In genomic region chr21:15209224-15209623, GRCh38 we compare ENCODE assay signal across 27 cellular contexts.
A peak's percentile ranks its signal among the peaks of the same experiment; 100 is the strongest.
DNase-seq lines count a peak whose midpoint lies in the region; ATAC-seq, FAIRE-seq and TF ChIP-seq lines count a peak whose summit lies in the region.
"Had no signal": no experiment of that assay in that cellular context is flagged by ENCODE, and none has a peak within 500 bp of the region (broad histone marks: within the 10 kb centered on the region; RNA-seq: fewer than 3 reads in every experiment).

No MANE protein-coding gene starts in this region.

- no peak overlapping the region for H3K4me3 ChIP-seq in A549
- H3K4me3 ChIP-seq: HAP-1, SJSA1 had no signal

- FAIRE-seq in A549 (lab: Jason Lieb, UNC) = no peak
- FAIRE-seq: GM18507 had no signal

- no peaks in the 10 kb centered on the region for H3K9me3 ChIP-seq in A549
- H3K9me3 ChIP-seq: HAP-1, SJSA1 had no signal

- TF ChIP-seq CTCF in A549 (IDR thresholded peaks at IDR 0.05) (no peak), neural crest cell (conservative IDR thresholded peaks at IDR 0.05) (no peak)

- H3K27ac ChIP-seq in A549 = peak overlapping the region; percentile 80 to 82
- H3K27ac ChIP-seq: C4-2B, SJSA1 had no signal

- CTCF ChIA-PET in A549 (lab: Yijun Ruan, JAX) = interaction anchor here (0.7 to 1.3 kb wide), 2 partner anchors 22 to 25 kb away, joined by 3 read pairs; no protein-coding TSS in a partner anchor

- H3K4me2 ChIP-seq in A549 = peak overlapping the region; percentile 71

- H3K9me3 Mint-ChIP-seq in neural crest cell = peaks cover 6% of the 10 kb centered on the region
- H3K9me3 Mint-ChIP-seq: T-cell had no signal

- H3K4me3 Mint-ChIP-seq in neural crest cell = no peak overlapping the region
- H3K4me3 Mint-ChIP-seq: HFFc6, IgD-negative memory B cell, T-cell had no signal

- H3K27ac Mint-ChIP-seq in neural crest cell (ENCODE audit: unreplicated experiment) = peak overlapping the region; percentile 63
- H3K27ac Mint-ChIP-seq: HFFc6, IgD-negative memory B cell had no signal

- TF ChIP-seq EP300 in A549 (IDR thresholded peaks at IDR 0.05) = no peak

- H3K4me1 Mint-ChIP-seq in neural crest cell = peaks cover 63% of the 10 kb centered on the region

- no peak for TF ChIP-seq RAD21 in A549 (conservative IDR thresholded peaks at IDR 0.05 in 1 of 2, IDR thresholded peaks at IDR 0.05 in 1 of 2)

- H3K36me3 Mint-ChIP-seq in neural crest cell (ENCODE audit: low read depth) = no peaks in the 10 kb centered on the region
- H3K36me3 Mint-ChIP-seq: CD8-positive, alpha-beta memory T cell; IgD-negative memory B cell; T-cell had no signal

- in situ Hi-C loops in Caki2 (cut with HindIII; ENCODE audit: low pct_unique_long_range_greater_than_20kb, low sequenced_read_pairs) (no loop called here), SK-MEL-5 (cut with HindIII; ENCODE audit: low pct_unique_long_range_greater_than_20kb, low sequenced_read_pairs) (no loop called here)

- peaks cover 43% of the 10 kb centered on the region for H3K4me1 ChIP-seq in A549
- H3K4me1 ChIP-seq: HAP-1, SJSA1 had no signal

- no peaks in the 10 kb centered on the region for H3K27me3 Mint-ChIP-seq in neural crest cell (ENCODE audit: low read depth)

- TF ChIP-seq POLR2A in A549 (IDR thresholded peaks at IDR 0.05; ENCODE audit: low read length) = no peak

- ATAC-seq in A549 = no peak
- no peak for ATAC-seq in GM18520 (IDR thresholded peaks at IDR 0.05; ENCODE audit: unreplicated experiment)
- no peak for ATAC-seq in GM21576 (IDR thresholded peaks at IDR 0.05; ENCODE audit: unreplicated experiment)
- no peak for ATAC-seq in GM18868 (IDR thresholded peaks at IDR 0.05; ENCODE audit: unreplicated experiment)
- ATAC-seq: T-cell had no signal

- DNase-seq in A549 (ENCODE audit: low read depth in 1 of 2, low spot score in 1 of 2) (no peak), Caki2 (ENCODE audit: low read depth) (peak; percentile 20), SK-MEL-5 (ENCODE audit: low read depth, low spot score) (peak; percentile 8), neural crest cell (ENCODE audit: low read depth, low spot score) (no peak), DMS79 treated with DMSO at 0.1 percent for 48 hours (lab: John Stamatoyannopoulos, UW) (no peak)
- DNase-seq: AML-193; CD8-positive, alpha-beta memory T cell; DMS153; GOT3; HFFc6; NCI-H1092 treated with DMSO at 0.1 percent for 48 hours; NCI-H1436 treated with DMSO at 0.1 percent for 48 hours; NCI-H187 treated with DMSO at 0.1 percent for 48 hours; NCI-H2171 treated with DMSO at 0.1 percent for 48 hours; NCI-H446; NCI-H524 treated with DMSO at 0.1 percent for 48 hours; NCI-H774; Right ventricle myocardium superior; T-cell had no signal

- POLR2A ChIA-PET in A549 (lab: Yijun Ruan, JAX) = interaction anchor here (1.6 kb wide), 1 partner anchor 144 kb away, joined by 6 read pairs; the partner anchor contains the start of gene NRIP1

TF ChIP-seq in A549, 52 proteins besides CTCF, POLR2A, EP300 and RAD21:
- TF ChIP-seq JUN (IDR thresholded peaks at IDR 0.05) (no peak), ATOH8 (CRISPR knock-in tag; IDR thresholded peaks at IDR 0.05; ENCODE audit: low read depth) (no peak), RNF2 (IDR thresholded peaks at IDR 0.05; ENCODE audit: borderline replicate concordance, low read depth) (no peak), MAX (IDR thresholded peaks at IDR 0.05) (no peak), ZFP36 (IDR thresholded peaks at IDR 0.05; ENCODE audit: borderline replicate concordance, partially characterized antibody) (no peak), SREBF2 (IDR thresholded peaks at IDR 0.05) (no peak), E2F6 (IDR thresholded peaks at IDR 0.05; ENCODE audit: borderline replicate concordance, low read depth) (no peak), FOXS1 (CRISPR knock-in tag; IDR thresholded peaks at IDR 0.05) (no peak), HDAC2 (IDR thresholded peaks at IDR 0.05) (no peak), SMC3 (IDR thresholded peaks at IDR 0.05) (no peak), KDM1A (IDR thresholded peaks at IDR 0.05; ENCODE audit: low read depth) (no peak), NFE2L2 (conservative IDR thresholded peaks at IDR 0.05; ENCODE audit: low read length) (no peak), ELK1 (IDR thresholded peaks at IDR 0.05; ENCODE audit: low read depth, low read length) (no peak)

Comparison
In these comparisons a context has a peak if more than half of its experiments do, and no peak if none do; other contexts are left out.
1. DNase-seq: peak in Caki2 (single experiment) and SK-MEL-5 (single experiment); none in A549 (0 of 2), neural crest cell (single experiment) and DMS79 treated with DMSO at 0.1 percent for 48 hours (single experiment).